9 cellular contexts compared by ENCODE assay signal in genomic region chr17:50062323-50063243, GRCh38. TPM values are rescaled to one million over a fixed set of nuclear protein-coding genes. Genes with fewer than 3 reads are reported as not detected.
A peak's percentile ranks its signal among the peaks of the same experiment; 100 is the strongest.
DNase-seq lines count a peak whose midpoint lies in the region; ATAC-seq, FAIRE-seq and TF ChIP-seq lines count a peak whose summit lies in the region.
"Had no signal": no experiment of that assay in that cellular context is flagged by ENCODE, and none has a peak within 500 bp of the region (broad histone marks: within the 10 kb centered on the region; RNA-seq: fewer than 3 reads in every experiment).

No MANE protein-coding gene starts in this region.

- peaks cover 41% of the 10 kb centered on the region for H3K36me3 ChIP-seq in PC-3 (ENCODE audit: low read depth, low read length)
- peaks cover 0 to 9% (median 0%) of the 10 kb centered on the region in 4 donors for H3K36me3 ChIP-seq in esophagus muscularis mucosa

- no peaks in the 10 kb centered on the region for H3K9me2 ChIP-seq in PC-3 (replicated peaks; ENCODE audit: low read length)

- H3K9me3 ChIP-seq in PC-3 (ENCODE audit: low read length): no peaks in the 10 kb centered on the region
- H3K9me3 ChIP-seq in esophagus muscularis mucosa: no peaks in the 10 kb centered on the region

- peak overlapping the region; percentile 95 for H3K27ac Mint-ChIP-seq in osteocyte (ENCODE audit: unreplicated experiment)
- H3K27ac Mint-ChIP-seq: T-helper 17 cell had no signal

- H3K36me3 Mint-ChIP-seq in osteocyte (ENCODE audit: unreplicated experiment): peaks cover 8% of the 10 kb centered on the region

- TF ChIP-seq POLR2A in esophagus muscularis mucosa (IDR thresholded peaks at IDR 0.05; ENCODE audit: low read depth): no peak

- peak overlapping the region; percentile 63 for H3K4me3 Mint-ChIP-seq in osteocyte (ENCODE audit: unreplicated experiment)
- H3K4me3 Mint-ChIP-seq: T-helper 17 cell had no signal

- H3K4me2 ChIP-seq in PC-3 (ENCODE audit: low read length): peak overlapping the region; percentile 97

- WGBS in esophagus muscularis mucosa: 48% methylated on average over 8 of the region's 10 CpGs

- TF ChIP-seq CTCF in PC-3 (conservative IDR thresholded peaks at IDR 0.05; ENCODE audit: low read depth, low read length) (no peak), esophagus muscularis mucosa (IDR thresholded peaks at IDR 0.05) (no peak), osteocyte (IDR thresholded peaks at IDR 0.05) (no peak), D721Med (IDR thresholded peaks at IDR 0.05; ENCODE audit: insufficient read depth, missing control alignments) (no peak)

- no peaks in the 10 kb centered on the region for H3K27me3 Mint-ChIP-seq in osteocyte (ENCODE audit: unreplicated experiment)
- H3K27me3 Mint-ChIP-seq: T-helper 17 cell had no signal

- peaks cover 87% of the 10 kb centered on the region for H3K4me1 Mint-ChIP-seq in osteocyte (ENCODE audit: unreplicated experiment)

- intact Hi-C loops in PC-3 (cut with micrococcal nuclease): loop anchor here (1.0 to 2.0 kb wide), 2 partner anchors 32 to 35 kb away; partner anchors contain the start of gene PDK2
- intact Hi-C loops in esophagus muscularis mucosa (cut with DNase I): no loop called here

- peak overlapping the region; percentile 96 for H3K27ac ChIP-seq in PC-3 (ENCODE audit: low read length)
- H3K27ac ChIP-seq in esophagus muscularis mucosa (replicated peaks in 1 of 4): peak overlapping the region; percentile 91 to 97 (median 95)

- TF ChIP-seq EP300 in esophagus muscularis mucosa (IDR thresholded peaks at IDR 0.05): no peak

- H3K4me1 ChIP-seq in PC-3 (ENCODE audit: insufficient read depth, low read length) (peaks cover 95% of the 10 kb centered on the region), esophagus muscularis mucosa (peaks cover 82 to 88% (median 85%) of the 10 kb centered on the region in 4 donors)

- H3K27me3 ChIP-seq in PC-3 (ENCODE audit: low read length) (no peaks in the 10 kb centered on the region), esophagus muscularis mucosa (no peaks in the 10 kb centered on the region)

- DNase-seq in COLO829 (ENCODE audit: low spot score) (peak; percentile 90), PC-3 (peak; percentile 100), esophagus muscularis mucosa (ENCODE audit: extremely low spot score) (no peak), osteocyte (ENCODE audit: extremely low spot score, unreplicated experiment) (peak; percentile 95), RKO (ENCODE audit: low spot score) (no peak), D721Med (ENCODE audit: insufficient read length, low spot score) (no peak)
- DNase-seq: T-helper 17 cell had no signal

- TSS peak; percentile 4 for BruUV-seq in PC-3 (replicated peaks; lab: Mats Ljungman, UMichigan)

- FAIRE-seq in D721Med (lab: Jason Lieb, UNC): no peak

- POLR2A ChIA-PET in PC-3 (lab: Charles Lee; ENCODE audit: unreplicated experiment): interaction anchor here (0.5 to 1.7 kb wide), 9 partner anchors 20 to 1252 kb away, joined by 3 to 39 read pairs (median 5); no protein-coding TSS in a partner anchor

- ATAC-seq in PC-3 (peak; percentile 70), HG03439 (IDR thresholded peaks at IDR 0.05; ENCODE audit: unreplicated experiment) (no peak), HG03460 (IDR thresholded peaks at IDR 0.05; ENCODE audit: unreplicated experiment) (no peak)
- ATAC-seq: T-helper 17 cell had no signal

- H2AFZ ChIP-seq in PC-3 (ENCODE audit: low read length): no peak overlapping the region

- H3K4me3 ChIP-seq in PC-3 (ENCODE audit: low read length) (peak overlapping the region; percentile 90; the same call in 1 of the 2 replicates), esophagus muscularis mucosa (peak overlapping the region in 1 of 4 donors; percentile 27)

- peaks cover 23% of the 10 kb centered on the region for H4K20me1 ChIP-seq in PC-3 (ENCODE audit: low read length)

- CTCF ChIA-PET in PC-3 (lab: Charles Lee): interaction anchor here (0.8 to 1.9 kb wide), 5 partner anchors 13 to 35 kb away, joined by 4 to 21 read pairs (median 5); no protein-coding TSS in a partner anchor

- H3K79me2 ChIP-seq in PC-3 (ENCODE audit: low read length): peaks cover 93% of the 10 kb centered on the region

- H3K9ac ChIP-seq in PC-3 (ENCODE audit: low read length): peak overlapping the region; percentile 95

- peaks cover 32% of the 10 kb centered on the region for H3F3A ChIP-seq in PC-3 (ENCODE audit: low read length, unreplicated experiment)

- H3K9me3 Mint-ChIP-seq in osteocyte (ENCODE audit: unreplicated experiment): no peaks in the 10 kb centered on the region

RNA-seq across cellular contexts. Expression of gene ITGA3, which starts 6.7 kb away (rescaled TPM):
- total RNA-seq in PC-3 (2014; rRNA removed) (598 and 763 TPM in 2 replicates), esophagus muscularis mucosa (10 to 100 TPM; 38.9 to 96.7 (median 58.6) TPM), osteocyte (201 and 221 TPM in 2 replicates)

RNA-seq across cellular contexts. Expression of gene PDK2, which starts 32.6 kb away (rescaled TPM):
- total RNA-seq in PC-3 (2014; rRNA removed): 31.9 and 37.6 TPM in 2 replicates
- total RNA-seq in esophagus muscularis mucosa: 100 to 1,000 TPM in 1 of 4 donors, 10 to 100 TPM in 3; 31.6 to 118 (median 61.4) TPM
- 66.2 and 67.0 TPM in 2 replicates for total RNA-seq in osteocyte

Comparison
In these comparisons a context has a peak if more than half of its experiments do, and no peak if none do; other contexts are left out.
1. DNase-seq: peak in COLO829 (single experiment), PC-3 (single experiment) and osteocyte (single experiment); none in esophagus muscularis mucosa (single experiment), RKO (single experiment) and D721Med (single experiment).